In the genomic region with DNA sequence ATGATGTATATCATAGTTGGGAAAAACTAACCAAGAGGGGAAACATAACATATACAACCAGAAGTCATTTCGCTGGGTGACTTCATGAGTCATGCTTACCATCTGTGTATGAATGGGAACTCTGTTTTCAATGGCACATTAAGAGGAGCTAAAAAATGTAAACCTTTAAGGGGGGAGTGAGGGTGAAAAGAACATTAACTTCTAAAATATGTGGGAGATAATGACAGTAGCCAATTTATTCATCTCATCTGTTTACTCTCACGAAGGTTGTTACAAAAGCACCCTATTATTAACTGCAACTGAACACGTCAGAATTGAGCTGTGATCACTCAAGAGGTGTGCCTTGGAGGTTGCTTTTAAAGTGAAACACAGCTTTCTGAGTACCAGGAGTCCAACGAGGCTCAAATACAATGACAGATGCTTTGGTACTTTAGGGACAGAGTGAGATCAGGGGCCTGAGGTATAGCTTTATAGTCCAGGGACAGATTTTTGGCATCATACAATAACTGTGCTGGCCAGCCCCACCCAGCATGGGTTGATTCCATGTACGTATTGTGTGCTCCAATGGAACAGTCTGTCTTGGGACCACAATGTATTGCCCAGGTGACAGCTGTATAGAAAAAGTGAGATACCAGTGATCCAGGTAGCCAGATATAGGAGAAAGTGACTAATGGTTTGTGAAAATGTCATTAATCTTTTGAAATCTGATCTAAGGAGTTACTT, we compare ENCODE assay signal across 12 cellular contexts.
DNase-seq lines count a peak whose midpoint lies in the region; ATAC-seq lines count a peak whose summit lies in the region.
"Had no signal": no experiment of that assay in that cellular context is flagged by ENCODE, and none has a peak within 500 bp of the region (broad histone marks: within the 10 kb centered on the region; RNA-seq: fewer than 3 reads in every experiment).

No MANE protein-coding gene starts in this region.

- H3K4me1 Mint-ChIP-seq in activated CD4-positive, alpha-beta memory T cell treated with anti-CD3 and anti-CD28 coated beads, Interleukin-2, amount 10 ng/mL, durations not matched to agents 7 days and 5 days, result peaks cover 8% of the 10 kb centered on the region
- H3K4me1 Mint-ChIP-seq: naive B cell had no signal

- POLR2A ChIA-PET in activated CD4-positive, alpha-beta memory T cell treated with anti-CD3 and anti-CD28 coated beads, Interleukin-2, amount 10 ng/mL, durations not matched to agents 7 days and 5 days (lab: Charles Lee), result interaction anchor here (1.0 kb wide), 1 partner anchor 107 kb away, joined by 4 read pairs; a partner anchor contains a TSS

- H3K27ac Mint-ChIP-seq in activated CD4-positive, alpha-beta memory T cell treated with anti-CD3 and anti-CD28 coated beads, Interleukin-2, amount 10 ng/mL, durations not matched to agents 7 days and 5 days, result no peak overlapping the region
- H3K27ac Mint-ChIP-seq: naive B cell had no signal

- CTCF ChIA-PET in activated CD4-positive, alpha-beta memory T cell treated with anti-CD3 and anti-CD28 coated beads, Interleukin-2, amount 10 ng/mL, durations not matched to agents 7 days and 5 days (lab: Charles Lee), result no interaction called here

- peak; percentile 90 for DNase-seq in ELR (ENCODE audit: low read depth)
- DNase-seq in NCI-H2081 treated with DMSO at 0.1 percent for 48 hours (lab: John Stamatoyannopoulos, UW), result peak; percentile 56
- DNase-seq in amniotic epithelial cell (ENCODE audit: low read depth), result peak; percentile 85
- DNase-seq in kidney tubule cell (ENCODE audit: low spot score), result peak; percentile 48
- DNase-seq in activated CD4-positive, alpha-beta memory T cell treated with anti-CD3 and anti-CD28 coated beads, Interleukin-2, amount 10 ng/mL, durations not matched to agents 7 days and 5 days, result no peak
- no peak for DNase-seq in Right ventricle myocardium inferior (ENCODE audit: missing footprints)
- DNase-seq: naive B cell, NCI-H526, WERI-Rb-1 had no signal

- intact Hi-C loops in Right ventricle myocardium inferior (cut with DNase I), result no loop called here

- peaks cover 9% of the 10 kb centered on the region for H3K36me3 Mint-ChIP-seq in activated CD4-positive, alpha-beta memory T cell treated with anti-CD3 and anti-CD28 coated beads, Interleukin-2, amount 10 ng/mL, durations not matched to agents 7 days and 5 days (ENCODE audit: low read depth)
- H3K36me3 Mint-ChIP-seq: activated naive CD4-positive, alpha-beta T cell treated with anti-CD3 and anti-CD28 coated beads, Interleukin-2, amount 50 U/mL, for 72 hours; naive B cell had no signal

- no peaks in the 10 kb centered on the region for H3K9me3 Mint-ChIP-seq in activated CD4-positive, alpha-beta memory T cell treated with anti-CD3 and anti-CD28 coated beads, Interleukin-2, amount 10 ng/mL, durations not matched to agents 7 days and 5 days
- H3K9me3 Mint-ChIP-seq: activated naive CD4-positive, alpha-beta T cell treated with anti-CD3 and anti-CD28 coated beads, Interleukin-2, amount 50 U/mL, for 72 hours; naive B cell had no signal

- H3K4me3 Mint-ChIP-seq in activated CD4-positive, alpha-beta memory T cell treated with anti-CD3 and anti-CD28 coated beads, Interleukin-2, amount 10 ng/mL, durations not matched to agents 7 days and 5 days, result no peak overlapping the region
- H3K4me3 Mint-ChIP-seq: naive B cell had no signal

- ATAC-seq in HG03025 (IDR thresholded peaks at IDR 0.05; ENCODE audit: low FRiP score, unreplicated experiment), result no peak
- ATAC-seq in Right ventricle myocardium inferior, result no peak
- ATAC-seq in HG03280 (IDR thresholded peaks at IDR 0.05; ENCODE audit: unreplicated experiment), result no peak

- H3K27me3 Mint-ChIP-seq in activated CD4-positive, alpha-beta memory T cell treated with anti-CD3 and anti-CD28 coated beads, Interleukin-2, amount 10 ng/mL, durations not matched to agents 7 days and 5 days, result no peaks in the 10 kb centered on the region
- H3K27me3 Mint-ChIP-seq: naive B cell had no signal

Comparison
In these comparisons a context has a peak if more than half of its experiments do, and no peak if none do; other contexts are left out.
1. DNase-seq: peak in ELR (single experiment), NCI-H2081 treated with DMSO at 0.1 percent for 48 hours (single experiment), amniotic epithelial cell (single experiment) and kidney tubule cell (single experiment); none in activated CD4-positive, alpha-beta memory T cell treated with anti-CD3 and anti-CD28 coated beads, Interleukin-2, amount 10 ng/mL, durations not matched to agents 7 days and 5 days (single experiment) and Right ventricle myocardium inferior (single experiment).